ENCODE assay signal across 1 cellular context in genomic region chr10:70910486-70911350, GRCh38.
TF ChIP-seq lines count a peak whose summit lies in the region.

No MANE protein-coding gene starts in this region.

TF ChIP-seq in HepG2, 621 proteins besides CTCF, POLR2A, EP300 and RAD21 (continued from another document):
- TF ChIP-seq PITX1 (CRISPR knock-in tag; IDR thresholded peaks at IDR 0.05), result no peak
- no peak for TF ChIP-seq ZNF563 (CRISPR knock-in tag; IDR thresholded peaks at IDR 0.05)
- no peak for TF ChIP-seq RFX5 (IDR thresholded peaks at IDR 0.05; ENCODE audit: low read depth, low read length)
- no peak for TF ChIP-seq IKZF1 (IDR thresholded peaks at IDR 0.05)
- TF ChIP-seq ZSCAN25 (CRISPR knock-in tag; IDR thresholded peaks at IDR 0.05), result no peak
- TF ChIP-seq CEBPB (IDR thresholded peaks at IDR 0.05; ENCODE audit: borderline replicate concordance, low read depth, low read length), result no peak
- TF ChIP-seq SKIL (CRISPR knock-in tag; IDR thresholded peaks at IDR 0.05; ENCODE audit: borderline replicate concordance), result no peak
- TF ChIP-seq FOSL1 (CRISPR knock-in tag; IDR thresholded peaks at IDR 0.05; ENCODE audit: borderline replicate concordance), result no peak
- no peak for TF ChIP-seq HBP1 (CRISPR knock-in tag; IDR thresholded peaks at IDR 0.05; ENCODE audit: low read depth)
- no peak for TF ChIP-seq NRL (CRISPR knock-in tag; IDR thresholded peaks at IDR 0.05; ENCODE audit: borderline replicate concordance)
- no peak for TF ChIP-seq ZNF670 (CRISPR knock-in tag; IDR thresholded peaks at IDR 0.05; ENCODE audit: borderline replicate concordance)
TF ChIP-seq in HepG2: peak in this region for 0.
